9 cellular contexts compared by ENCODE assay signal in genomic region chr3:189132125-189132744, GRCh38. TPM values are rescaled to one million over a fixed set of nuclear protein-coding genes. Genes with fewer than 3 reads are reported as not detected.
DNase-seq lines count a peak whose midpoint lies in the region; ATAC-seq and TF ChIP-seq lines count a peak whose summit lies in the region.
"Had no signal": no experiment of that assay in that cellular context is flagged by ENCODE, and none has a peak within 500 bp of the region (broad histone marks: within the 10 kb centered on the region; RNA-seq: fewer than 3 reads in every experiment).

No MANE protein-coding gene starts in this region.

- no peaks in the 10 kb centered on the region for H3K36me3 ChIP-seq in left lung

- peak; percentile 87 for ATAC-seq in GM18499 (IDR thresholded peaks at IDR 0.05; ENCODE audit: insufficient read depth, unreplicated experiment)
- ATAC-seq in HG03095 (IDR thresholded peaks at IDR 0.05; ENCODE audit: unreplicated experiment) = peak; percentile 86
- peak; percentile 82 for ATAC-seq in left lung

- H3K4me3 ChIP-seq in left lung = no peak overlapping the region

- H3K4me1 ChIP-seq in left lung = peaks cover 0 to 18% of the 10 kb centered on the region in 2 donors

- intact Hi-C loops in left lung (cut with DNase I) = loop anchor here in 1 of 2 donors (10.0 kb wide), 1 partner anchor 157 kb away; no protein-coding TSS in a partner anchor

- peak overlapping the region; percentile 40 to 77 for H3K27ac ChIP-seq in left lung
- H3K27ac ChIP-seq: VCaP had no signal

- TF ChIP-seq CTCF in left lung (IDR thresholded peaks at IDR 0.05) = no peak

- H3K9me3 ChIP-seq in left lung = no peaks in the 10 kb centered on the region

- DNase-seq in SW480 (ENCODE audit: low spot score) = peak; percentile 95
- peak; percentile 60 for DNase-seq in activated naive CD8-positive, alpha-beta T cell treated with anti-CD3 and anti-CD28 coated beads, Interleukin-2, amount 50 U/mL, for 16 hours (ENCODE audit: low read depth, low spot score)
- DNase-seq in left lung = peak; percentile 60 to 74
- DNase-seq in stimulated activated CD8-positive, alpha-beta memory T cell treated with anti-CD3 and anti-CD28 coated beads, Interleukin-15, amount 100 ng/mL, for 24 hours (ENCODE audit: low read depth) = peak; percentile 24
- DNase-seq in pons (ENCODE audit: low spot score) = no peak
- no peak for DNase-seq in NCI-H1417 treated with DMSO at 0.1 percent for 48 hours (lab: John Stamatoyannopoulos, UW)

- no peaks in the 10 kb centered on the region for H3K27me3 ChIP-seq in left lung

RNA-seq across cellular contexts. Expression of gene TPRG1, which starts 39.5 kb away (rescaled TPM):
- total RNA-seq in left lung = 10 to 100 TPM in 1 of 2 donors, 1 to 10 TPM in 1; 5.0 to 12.8 TPM

Comparison
In these comparisons a context has a peak if more than half of its experiments do, and no peak if none do; other contexts are left out.
1. DNase-seq: peak in SW480 (single experiment), activated naive CD8-positive, alpha-beta T cell treated with anti-CD3 and anti-CD28 coated beads, Interleukin-2, amount 50 U/mL, for 16 hours (single experiment), left lung (2 of 2) and stimulated activated CD8-positive, alpha-beta memory T cell treated with anti-CD3 and anti-CD28 coated beads, Interleukin-15, amount 100 ng/mL, for 24 hours (single experiment); none in pons (single experiment) and NCI-H1417 treated with DMSO at 0.1 percent for 48 hours (single experiment).
2. Peak in every context shown above with its lines, with median percentiles within 50 percentile points of each other: ATAC-seq.